In the genomic region with DNA sequence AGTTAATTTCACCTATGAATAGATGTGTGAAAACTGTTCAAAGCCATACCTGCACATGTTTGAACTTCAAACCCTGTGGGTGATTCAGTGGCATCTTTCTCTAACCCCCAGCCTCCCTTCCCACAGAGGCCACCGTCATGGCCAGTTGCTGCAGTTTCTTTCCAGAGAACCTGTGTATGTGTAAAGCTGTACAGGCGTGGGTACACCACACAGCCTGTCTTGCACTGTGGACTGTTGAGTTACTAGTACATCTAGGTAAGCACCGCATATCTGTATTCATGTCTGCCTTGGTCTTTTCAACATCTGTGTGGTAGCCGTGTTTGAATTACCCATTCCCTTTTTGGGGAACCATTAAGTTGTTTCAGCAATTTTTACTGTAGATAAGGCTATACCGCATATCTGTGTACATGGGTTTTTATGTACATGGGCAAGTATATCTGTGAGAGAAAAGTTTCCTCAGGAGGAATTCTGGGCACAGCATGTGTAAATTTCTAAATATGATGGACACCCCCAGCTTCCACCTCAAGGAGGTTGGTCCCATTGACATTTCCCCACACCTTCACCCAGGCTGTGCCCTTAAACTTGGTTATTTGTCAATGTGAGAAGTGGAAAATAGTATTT, we compare ENCODE assay signal across 11 cellular contexts. TPM values are rescaled to one million over a fixed set of nuclear protein-coding genes. Genes with fewer than 3 reads are reported as not detected.
DNase-seq lines count a peak whose midpoint lies in the region; ATAC-seq and TF ChIP-seq lines count a peak whose summit lies in the region.
"Had no signal": no experiment of that assay in that cellular context is flagged by ENCODE, and none has a peak within 500 bp of the region (broad histone marks: within the 10 kb centered on the region; RNA-seq: fewer than 3 reads in every experiment).

No MANE protein-coding gene starts in this region.

- H3K9me3 Mint-ChIP-seq in CD14-positive monocyte, result no peaks in the 10 kb centered on the region

- 77% methylated on average over 5 of the region's 5 CpGs for WGBS in esophagus, 2 donors

- H3K9me3 ChIP-seq in esophagus (ENCODE audit: control insufficient read depth in 2 of 2, insufficient read depth in 1 of 2, low read depth in 1 of 2, low read length in 1 of 2), result no peaks in the 10 kb centered on the region

- POLR2A ChIA-PET in RWPE1 (lab: Yijun Ruan, JAX; ENCODE audit: low non-redundant PET), result no interaction called here

- intact Hi-C loops in CD14-positive monocyte (cut with micrococcal nuclease), result no loop called here

- TF ChIP-seq CTCF in CD14-positive monocyte (IDR thresholded peaks at IDR 0.05) (no peak), RWPE1 (conservative IDR thresholded peaks at IDR 0.05; ENCODE audit: low read depth) (no peak), omental fat pad (IDR thresholded peaks at IDR 0.05) (no peak)

- DNase-seq in CD14-positive monocyte (ENCODE audit: low spot score) (no peak), RWPE1 (ENCODE audit: low spot score) (no peak), omental fat pad (ENCODE audit: low spot score) (peak; percentile 20), DMS53 treated with DMSO at 0.1 percent for 48 hours (lab: John Stamatoyannopoulos, UW; ENCODE audit: unreplicated experiment) (no peak)
- no peak for DNase-seq in NK-92 treated with Interleukin-12 subunit alpha and Interleukin-12 subunit beta, amount 100 ng/mL, for 24 hours (lab: John Stamatoyannopoulos, UW)
- DNase-seq: GDM1, H7, NCI-H1694 treated with DMSO at 0.1 percent for 48 hours had no signal

- H3K27me3 Mint-ChIP-seq in CD14-positive monocyte (ENCODE audit: low read depth in 3 of 3), result peaks cover 0 to under 1% (median 0%) of the 10 kb centered on the region in 3 donors

- peaks cover 85 to 89% of the 10 kb centered on the region in 2 donors for H3K36me3 Mint-ChIP-seq in CD14-positive monocyte

- H3K4me3 ChIP-seq in esophagus (ENCODE audit: low read depth in 1 of 2, low read length in 2 of 2), result peak overlapping the region in 1 of 2 donors; percentile 26

- no peaks in the 10 kb centered on the region for H3K27me3 ChIP-seq in esophagus (ENCODE audit: control insufficient read depth in 1 of 2, insufficient read depth in 2 of 2, low read length in 2 of 2)

- H3K27ac Mint-ChIP-seq in CD14-positive monocyte, result peak overlapping the region in 4 of 7 donors; percentile 19 to 63 (median 26)

- CTCF ChIA-PET in RWPE1 (lab: Yijun Ruan, JAX), result no interaction called here

- H3K4me3 Mint-ChIP-seq in CD14-positive monocyte, result peak overlapping the region in 1 of 2 donors; percentile 62

- H3K27ac ChIP-seq in RWPE1 (peak overlapping the region; percentile 80), esophagus (ENCODE audit: low read depth in 2 of 2, low read length in 1 of 2) (peak overlapping the region; percentile 30 to 50)

- ATAC-seq in omental fat pad (ENCODE audit: low FRiP score) (peak; percentile 5), HG02588 (IDR thresholded peaks at IDR 0.05; ENCODE audit: unreplicated experiment) (no peak), GM19467 (IDR thresholded peaks at IDR 0.05; ENCODE audit: unreplicated experiment) (no peak)

- H3K4me1 ChIP-seq in esophagus (ENCODE audit: control insufficient read depth in 2 of 2, insufficient read depth in 2 of 2, low read length in 1 of 2), result peaks cover 0 to 3% of the 10 kb centered on the region in 2 donors

- peaks cover 91% of the 10 kb centered on the region for H3K4me1 Mint-ChIP-seq in CD14-positive monocyte

- peaks cover 8 to 12% of the 10 kb centered on the region in 2 donors for H3K36me3 ChIP-seq in esophagus (ENCODE audit: control insufficient read depth in 2 of 2, insufficient read depth in 2 of 2, low read length in 1 of 2)

RNA-seq across cellular contexts. Expression of a gene that starts 13.9 kb away (rescaled TPM):
- polyA plus RNA-seq in CD14-positive monocyte, result 1 to 10 TPM in 1 of 2 donors, under 1 TPM in 1; 0.90 to 1.3 TPM
- polyA plus RNA-seq in esophagus, result 1,000 to 10,000 TPM in 1 of 2 donors, 100 to 1,000 TPM in 1; 536 to 1,203 TPM
- total RNA-seq in omental fat pad, result 1,000 to 10,000 TPM in 1 of 4 donors, 100 to 1,000 TPM in 3; 447 to 1,169 (median 678) TPM

RNA-seq across cellular contexts. Expression of a gene that starts 50.1 kb away (rescaled TPM):
- polyA plus RNA-seq in CD14-positive monocyte (10 to 100 TPM; 33.7 to 41.2 TPM), esophagus (10 to 100 TPM; 25.2 to 27.8 TPM)
- 10 to 100 TPM; 29.2 to 77.9 (median 58.9) TPM for total RNA-seq in omental fat pad

RNA-seq across cellular contexts. Expression of a gene that starts 54.1 kb away (rescaled TPM):
- polyA plus RNA-seq in CD14-positive monocyte (1 to 10 TPM; 3.7 to 4.1 TPM), esophagus (1 to 10 TPM; 2.4 to 6.0 TPM)
- 1 to 10 TPM; 4.1 to 9.2 (median 6.0) TPM for total RNA-seq in omental fat pad

Comparison
In these comparisons a context has a peak if more than half of its experiments do, and no peak if none do; other contexts are left out.
1. RNA of a gene that starts 13.9 kb away (polyA plus RNA-seq): 536 to 1,203 TPM in esophagus; 0.90 to 1.3 TPM in CD14-positive monocyte; every median in the first group is over 100 times any median in the second.